In the genomic region with DNA sequence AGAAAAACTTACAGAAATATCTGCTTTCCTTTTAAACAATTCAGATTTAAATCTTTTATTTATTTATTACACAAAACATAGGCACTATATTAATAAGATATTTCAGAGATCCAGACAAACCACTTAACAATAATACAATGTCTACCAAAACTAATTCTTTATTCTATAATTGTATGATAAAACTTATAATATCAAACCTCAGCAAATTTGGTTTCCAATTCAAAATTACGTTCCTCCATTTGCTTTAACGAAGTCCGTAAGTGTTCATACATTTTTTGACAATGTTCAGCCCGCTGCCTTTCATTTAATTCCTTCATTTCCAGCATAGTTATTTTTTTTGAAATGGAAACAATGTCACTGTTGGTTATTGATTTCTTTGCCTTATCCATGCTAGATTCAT, we compare ENCODE assay signal across 25 cellular contexts.
"Had no signal": no experiment of that assay in that cellular context is flagged by ENCODE, and none has a peak within 500 bp of the region (broad histone marks: within the 10 kb centered on the region; RNA-seq: fewer than 3 reads in every experiment).

No MANE protein-coding gene starts in this region.

- FAIRE-seq: keratinocyte, pancreas had no signal

- DNase-seq: hippocampal formation; left colon; left lung; lower lobe of right lung; mammary epithelial cell; mesenchymal stem cell; naive thymus-derived CD8-positive, alpha-beta T cell; nucleus accumbens; pancreas; posterior cingulate gyrus; retina; right cardiac atrium; sigmoid colon; small intestine; stimulated activated CD4-positive, alpha-beta T cell treated with anti-CD3 and anti-CD28 coated beads, Interleukin-1b, Interleukin-23, amount 100 ng/mL, for 48 hours; stimulated activated CD4-positive, alpha-beta T cell treated with anti-CD3 and anti-CD28 coated beads, Interleukin-2, amount 100 ng/mL, for 48 hours; stimulated activated CD4-positive, alpha-beta T cell treated with anti-CD3 and anti-CD28 coated beads, Interleukin-4, amount 100 ng/mL, for 4 hours; stimulated activated CD8-positive, alpha-beta memory T cell treated with anti-CD3 and anti-CD28 coated beads, Interleukin-4, amount 100 ng/mL, for 48 hours; stimulated activated naive CD4-positive, alpha-beta T cell treated with Interleukin-2 at 50 U/mL for 16 hours; stimulated activated naive CD8-positive, alpha-beta T cell treated with anti-CD3 and anti-CD28 coated beads, Interleukin-15, amount 100 ng/mL, for 72 hours; testis; thyroid gland; transverse colon; upper lobe of left lung had no signal
